ENCODE assay signal across 12 cellular contexts in the genomic region with DNA sequence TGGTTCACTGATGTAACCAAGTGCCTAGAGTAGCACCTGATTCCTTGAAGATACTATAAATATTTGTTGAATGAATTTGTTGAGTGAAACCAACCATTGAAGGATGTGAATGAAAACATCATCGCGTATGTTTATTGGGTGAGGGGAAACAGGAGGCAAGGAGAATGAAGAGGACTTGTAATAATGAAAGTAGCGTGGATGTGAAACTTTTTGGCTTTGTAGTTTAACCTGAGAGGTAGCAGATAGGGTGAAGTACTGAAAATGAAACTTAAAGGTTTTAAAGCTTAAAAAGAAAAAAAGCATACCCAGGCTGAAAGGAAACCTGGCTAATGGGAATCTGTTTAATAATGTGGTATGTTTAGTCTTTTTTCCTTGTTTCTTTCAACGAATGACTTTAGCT. TPM values are rescaled to one million over a fixed set of nuclear protein-coding genes. Genes with fewer than 3 reads are reported as not detected.
DNase-seq lines count a peak whose midpoint lies in the region; ATAC-seq lines count a peak whose summit lies in the region.
"Had no signal": no experiment of that assay in that cellular context is flagged by ENCODE, and none has a peak within 500 bp of the region (broad histone marks: within the 10 kb centered on the region; RNA-seq: fewer than 3 reads in every experiment).

No MANE protein-coding gene starts in this region.

- peak; percentile 62 to 66 for ATAC-seq in activated CD4-positive, CD25-positive, alpha-beta regulatory T cell treated with anti-CD3 and anti-CD28 coated beads, Interleukin-2, amount 50 U/mL, for 24 hours
- ATAC-seq in GM21723 (IDR thresholded peaks at IDR 0.05; ENCODE audit: unreplicated experiment) (peak; percentile 79), HG03521 (IDR thresholded peaks at IDR 0.05; ENCODE audit: unreplicated experiment) (peak; percentile 70)
- ATAC-seq in naive thymus-derived CD4-positive, alpha-beta T cell = peak; percentile 73
- ATAC-seq: HCT116, Panc1 had no signal

- POLR2A ChIA-PET in naive thymus-derived CD4-positive, alpha-beta T cell (lab: Charles Lee) = interaction anchor here (0.6 to 1.3 kb wide), 2 partner anchors 9 to 192 kb away, joined by 4 to 5 read pairs; no protein-coding TSS in a partner anchor

- peak overlapping the region in 9 of 10 donors; percentile 23 to 85 (median 69) for H3K4me3 Mint-ChIP-seq in naive thymus-derived CD4-positive, alpha-beta T cell

- H3K36me3 Mint-ChIP-seq in naive thymus-derived CD4-positive, alpha-beta T cell = peaks cover 0 to 13% (median 0%) of the 10 kb centered on the region in 5 donors

- H3K9me3 ChIP-seq in naive thymus-derived CD4-positive, alpha-beta T cell (ENCODE audit: control insufficient read depth in 2 of 3, low read length in 3 of 3) = no peaks in the 10 kb centered on the region
- H3K9me3 ChIP-seq: testis had no signal

- CTCF ChIA-PET in naive thymus-derived CD4-positive, alpha-beta T cell (lab: Charles Lee) = interaction anchor here (1.0 kb wide), 1 partner anchor 221 kb away, joined by 4 read pairs; no protein-coding TSS in a partner anchor

- H3K4me3 ChIP-seq in naive thymus-derived CD4-positive, alpha-beta T cell (ENCODE audit: low read length) = peak overlapping the region; percentile 36
- H3K4me3 ChIP-seq: testis had no signal

- peak overlapping the region; percentile 42 for H3K27ac ChIP-seq in naive thymus-derived CD4-positive, alpha-beta T cell (ENCODE audit: low read depth, low read length)
- H3K27ac ChIP-seq: 22Rv1, testis had no signal

- H3K4me1 Mint-ChIP-seq in naive thymus-derived CD4-positive, alpha-beta T cell = peaks cover 57 to 83% (median 76%) of the 10 kb centered on the region in 7 donors

- no peak for DNase-seq in activated CD4-positive, CD25-positive, alpha-beta regulatory T cell (lab: John Stamatoyannopoulos, UW)
- peak in 7 of 9 donors; percentile 26 to 70 (median 60) for DNase-seq in naive thymus-derived CD4-positive, alpha-beta T cell
- DNase-seq in NCI-H1092 treated with DMSO at 0.1 percent for 48 hours (lab: John Stamatoyannopoulos, UW) (no peak), amygdala (lab: John Stamatoyannopoulos, UW) (no peak)
- DNase-seq in stimulated activated CD4-positive, alpha-beta T cell treated with anti-CD3 and anti-CD28 coated beads, Interleukin-2, amount 100 ng/mL, for 24 hours = no peak
- DNase-seq: testis had no signal

- H3K27ac Mint-ChIP-seq in naive thymus-derived CD4-positive, alpha-beta T cell = peak overlapping the region; percentile 1 to 83 (median 73)

- H3K36me3 ChIP-seq in naive thymus-derived CD4-positive, alpha-beta T cell (ENCODE audit: control insufficient read depth in 2 of 3, insufficient read depth in 3 of 3, low read length in 3 of 3) = no peaks in the 10 kb centered on the region

- H3K27me3 ChIP-seq in naive thymus-derived CD4-positive, alpha-beta T cell (ENCODE audit: control insufficient read depth in 2 of 2, insufficient read depth in 2 of 2, low read length in 2 of 2) = no peaks in the 10 kb centered on the region
- H3K27me3 ChIP-seq: testis had no signal

- H3K4me1 ChIP-seq in naive thymus-derived CD4-positive, alpha-beta T cell (ENCODE audit: control insufficient read depth in 2 of 2, insufficient read depth in 2 of 2, low read length in 2 of 2) = peaks cover 33 to 34% of the 10 kb centered on the region in 2 donors

- no peaks in the 10 kb centered on the region for H3K9me3 Mint-ChIP-seq in naive thymus-derived CD4-positive, alpha-beta T cell

- H3K27me3 Mint-ChIP-seq in naive thymus-derived CD4-positive, alpha-beta T cell = no peaks in the 10 kb centered on the region

- intact Hi-C loops in naive thymus-derived CD4-positive, alpha-beta T cell (cut with micrococcal nuclease) = loop anchor here (1.0 to 10.0 kb wide), 7 partner anchors 15 to 301 kb away; a partner anchor contains a TSS

RNA-seq across cellular contexts. Expression of a gene that starts 5.2 kb away (rescaled TPM):
- total RNA-seq in naive thymus-derived CD4-positive, alpha-beta T cell = 10 to 100 TPM; 52.3 to 91.9 (median 68.3) TPM
- 10 to 100 TPM; 11.6 to 13.0 TPM for polyA plus RNA-seq in naive thymus-derived CD4-positive, alpha-beta T cell

Comparison
In these comparisons a context has a peak if more than half of its experiments do, and no peak if none do; other contexts are left out.
1. DNase-seq: peak in naive thymus-derived CD4-positive, alpha-beta T cell (7 of 9); none in activated CD4-positive, CD25-positive, alpha-beta regulatory T cell (0 of 4), NCI-H1092 treated with DMSO at 0.1 percent for 48 hours (single experiment), amygdala (0 of 56) and stimulated activated CD4-positive, alpha-beta T cell treated with anti-CD3 and anti-CD28 coated beads, Interleukin-2, amount 100 ng/mL, for 24 hours (0 of 2).
2. Peak in every context shown above with its lines, with median percentiles within 50 percentile points of each other: ATAC-seq.